Comparison of ENCODE assay signal across 9 cellular contexts in genomic region chr1:201461193-201461657, GRCh38. TPM values are rescaled to one million over a fixed set of nuclear protein-coding genes. Genes with fewer than 3 reads are reported as not detected.
DNase-seq lines count a peak whose midpoint lies in the region; ATAC-seq and TF ChIP-seq lines count a peak whose summit lies in the region.
"Had no signal": no experiment of that assay in that cellular context is flagged by ENCODE, and none has a peak within 500 bp of the region (broad histone marks: within the 10 kb centered on the region; RNA-seq: fewer than 3 reads in every experiment).

No MANE protein-coding gene starts in this region.

- H3K4me1 ChIP-seq in adrenal gland (replicated peaks in 1 of 2) = peaks cover 18 to 36% of the 10 kb centered on the region in 2 donors

- no peak for TF ChIP-seq CTCF in adrenal gland (IDR thresholded peaks at IDR 0.05)

- no peaks in the 10 kb centered on the region for H3K9me3 ChIP-seq in adrenal gland (replicated peaks in 1 of 3)

- TF ChIP-seq POLR2A in adrenal gland (IDR thresholded peaks at IDR 0.05) = peak in 1 of 2 donors; percentile 86

- 41 to 61% (median 55%) methylated on average over 5 of the region's 5 CpGs for WGBS in adrenal gland, 4 donors

- peak overlapping the region; percentile 8 to 95 (median 88) for H3K27ac ChIP-seq in adrenal gland

- peaks cover 0 to 16% of the 10 kb centered on the region in 2 donors for H3K36me3 ChIP-seq in adrenal gland (replicated peaks in 1 of 2)

- no peaks in the 10 kb centered on the region for H3K27me3 ChIP-seq in adrenal gland

- ATAC-seq in left ventricle myocardium superior (peak; percentile 72), GM21447 (IDR thresholded peaks at IDR 0.05; ENCODE audit: unreplicated experiment) (no peak), GM18867 (IDR thresholded peaks at IDR 0.05; ENCODE audit: unreplicated experiment) (no peak), GM19035 (IDR thresholded peaks at IDR 0.05; ENCODE audit: unreplicated experiment) (no peak)

- intact Hi-C loops in adrenal gland (cut with DNase I) = no loop called here
- intact Hi-C loops in left ventricle myocardium superior (cut with micrococcal nuclease) = no loop called here

- DNase-seq in H4 (ENCODE audit: low spot score) (peak; percentile 89), adrenal gland (peak; percentile 75 to 89 (median 85)), left ventricle myocardium superior (no peak), stromal cell of bone marrow (ENCODE audit: low read depth) (peak; percentile 96)
- no peak for DNase-seq in stimulated activated naive CD4-positive, alpha-beta T cell treated with Interleukin-2 at 50 U/mL for 16 hours (lab: John Stamatoyannopoulos, UW)

- H3K4me3 ChIP-seq in adrenal gland = no peak overlapping the region

RNA-seq across cellular contexts. Expression of gene PHLDA3, which starts 7.8 kb away (rescaled TPM):
- 16.6 and 24.1 TPM in 2 replicates for total RNA-seq in H4 (2014; rRNA removed; shearing (Covaris generic))
- 10 to 100 TPM; 14.5 to 64.7 (median 30.6) TPM for total RNA-seq in adrenal gland
- 10 to 100 TPM in 2 of 3 donors, 1 to 10 TPM in 1; 2.1 to 30.7 (median 30.4) TPM for polyA plus RNA-seq in adrenal gland
- 20.4 TPM for total RNA-seq in left ventricle myocardium superior

RNA-seq across cellular contexts. Expression of gene TNNI1, which starts 39.7 kb away (rescaled TPM):
- total RNA-seq in H4 (2014; rRNA removed; shearing (Covaris generic)) = not detected in 2 replicates
- 1 to 10 TPM in 1 of 8 donors, under 1 TPM in 1, not detected in 6; 0.14 to 4.3 TPM for total RNA-seq in adrenal gland
- under 1 TPM in 1 of 3 donors, not detected in 2; 0.27 TPM for polyA plus RNA-seq in adrenal gland
- total RNA-seq in left ventricle myocardium superior = 1.1 TPM
- total RNA-seq: mesenteric fat pad had no signal

RNA-seq across cellular contexts. Expression of gene CSRP1, which starts 45.7 kb away (rescaled TPM):
- total RNA-seq in H4 (2014; rRNA removed; shearing (Covaris generic)) = 402 and 518 TPM in 2 replicates
- total RNA-seq in adrenal gland (100 to 1,000 TPM in 5 of 8 donors, 10 to 100 TPM in 3; 67.6 to 470 (median 200) TPM), left ventricle myocardium superior (41.4 TPM)
- 100 to 1,000 TPM in 2 of 3 donors, 10 to 100 TPM in 1; 85.6 to 159 (median 156) TPM for polyA plus RNA-seq in adrenal gland

Comparison
In these comparisons a context has a peak if more than half of its experiments do, and no peak if none do; other contexts are left out.
1. DNase-seq: peak in H4 (single experiment), adrenal gland (7 of 7) and stromal cell of bone marrow (single experiment); none in left ventricle myocardium superior (single experiment) and stimulated activated naive CD4-positive, alpha-beta T cell treated with Interleukin-2 at 50 U/mL for 16 hours (single experiment).